In genomic region chr4:19030536-19030935, GRCh38 we compare ENCODE assay signal across 25 cellular contexts.
"Had no signal": no experiment of that assay in that cellular context is flagged by ENCODE, and none has a peak within 500 bp of the region (broad histone marks: within the 10 kb centered on the region; RNA-seq: fewer than 3 reads in every experiment).

No MANE protein-coding gene starts in this region.

- H3K27ac ChIP-seq: epithelial cell of prostate, heart left ventricle, left ventricle myocardium inferior, stomach, suprapubic skin, transverse colon, WERI-Rb-1 had no signal

- H3K4me3 Mint-ChIP-seq: activated CD8-positive, alpha-beta T cell treated with anti-CD3 and anti-CD28 coated beads, Interleukin-2, amount 10 ng/mL, durations not matched to agents 7 days and 5 days; activated naive CD4-positive, alpha-beta T cell treated with anti-CD3 and anti-CD28 coated beads, Interleukin-2, amount 50 U/mL, for 24 hours; central memory CD8-positive, alpha-beta T cell; nephron progenitor cell; stimulated activated effector memory CD8-positive, alpha-beta T cell treated with anti-CD3 and anti-CD28 coated beads, Interleukin-12 subunit alpha, Interleukin-12 subunit beta, amount 100 ng/mL, for 72 hours; T-cell had no signal

- H3K9me3 ChIP-seq: heart left ventricle, left ventricle myocardium inferior, stomach, suprapubic skin, transverse colon had no signal

- H3K9me3 Mint-ChIP-seq: nephron progenitor cell had no signal

- ATAC-seq: activated CD8-positive, alpha-beta T cell treated with anti-CD3 and anti-CD28 coated beads, Interleukin-2, amount 10 ng/mL, durations not matched to agents 7 days and 5 days; heart left ventricle; sciatic nerve; stimulated activated effector memory CD8-positive, alpha-beta T cell treated with anti-CD3 and anti-CD28 coated beads, Interleukin-12 subunit alpha, Interleukin-12 subunit beta, amount 100 ng/mL, for 72 hours; T-cell had no signal

- H3K27me3 ChIP-seq: heart left ventricle, stomach, suprapubic skin, transverse colon had no signal

- H3K4me3 ChIP-seq: heart left ventricle, left ventricle myocardium inferior, stomach, suprapubic skin, transverse colon had no signal

- H3K27me3 Mint-ChIP-seq: activated naive CD4-positive, alpha-beta T cell treated with anti-CD3 and anti-CD28 coated beads, Interleukin-2, amount 50 U/mL, for 24 hours; central memory CD8-positive, alpha-beta T cell; T-cell had no signal

- H3K36me3 ChIP-seq: heart left ventricle, left ventricle myocardium inferior, stomach, suprapubic skin, transverse colon, WERI-Rb-1 had no signal

- H3K27ac Mint-ChIP-seq: activated CD8-positive, alpha-beta T cell treated with anti-CD3 and anti-CD28 coated beads, Interleukin-2, amount 10 ng/mL, durations not matched to agents 7 days and 5 days; activated naive CD4-positive, alpha-beta T cell treated with anti-CD3 and anti-CD28 coated beads, Interleukin-2, amount 50 U/mL, for 24 hours; nephron progenitor cell; stimulated activated effector memory CD8-positive, alpha-beta T cell treated with anti-CD3 and anti-CD28 coated beads, Interleukin-12 subunit alpha, Interleukin-12 subunit beta, amount 100 ng/mL, for 72 hours; T-cell had no signal

- H3K4me1 ChIP-seq: heart left ventricle, left ventricle myocardium inferior, suprapubic skin, transverse colon had no signal

- H3K4me1 Mint-ChIP-seq: activated naive CD4-positive, alpha-beta T cell treated with anti-CD3 and anti-CD28 coated beads, Interleukin-2, amount 50 U/mL, for 24 hours; central memory CD8-positive, alpha-beta T cell; stimulated activated effector memory CD8-positive, alpha-beta T cell treated with anti-CD3 and anti-CD28 coated beads, Interleukin-12 subunit alpha, Interleukin-12 subunit beta, amount 100 ng/mL, for 72 hours; T-cell had no signal

- H3K36me3 Mint-ChIP-seq: activated naive CD4-positive, alpha-beta T cell treated with anti-CD3 and anti-CD28 coated beads, Interleukin-2, amount 50 U/mL, for 24 hours; stimulated activated effector memory CD8-positive, alpha-beta T cell treated with anti-CD3 and anti-CD28 coated beads, Interleukin-12 subunit alpha, Interleukin-12 subunit beta, amount 100 ng/mL, for 72 hours; T-cell had no signal

- DNase-seq: activated CD4-positive, alpha-beta T cell treated with anti-CD3 and anti-CD28 coated beads, Interleukin-2, amount 50 U/mL, for 1 hour; activated CD4-positive, CD25-positive, alpha-beta regulatory T cell treated with anti-CD3 and anti-CD28 coated beads, Interleukin-2, amount 50 U/mL, for 72 hours; activated CD8-positive, alpha-beta T cell treated with anti-CD3 and anti-CD28 coated beads, Interleukin-2, amount 10 ng/mL, durations not matched to agents 7 days and 5 days; activated gamma-delta T cell treated with Interleukin-2 at 50 U/mL for 16 hours; activated T-cell treated with anti-CD3 and anti-CD28 coated beads, Interleukin-2, amount 50 U/mL, for 1 hour; aorta; cortex of kidney; heart left ventricle; left ventricle myocardium inferior; mammary epithelial cell; nephron progenitor cell; occipital lobe; posterior cingulate gyrus; small intestine; stimulated activated CD4-positive, alpha-beta T cell treated with anti-CD3 and anti-CD28 coated beads, Interleukin-2, amount 100 ng/mL, for 24 hours; stomach; T-cell; transverse colon; WERI-Rb-1 had no signal
